In the genomic region with DNA sequence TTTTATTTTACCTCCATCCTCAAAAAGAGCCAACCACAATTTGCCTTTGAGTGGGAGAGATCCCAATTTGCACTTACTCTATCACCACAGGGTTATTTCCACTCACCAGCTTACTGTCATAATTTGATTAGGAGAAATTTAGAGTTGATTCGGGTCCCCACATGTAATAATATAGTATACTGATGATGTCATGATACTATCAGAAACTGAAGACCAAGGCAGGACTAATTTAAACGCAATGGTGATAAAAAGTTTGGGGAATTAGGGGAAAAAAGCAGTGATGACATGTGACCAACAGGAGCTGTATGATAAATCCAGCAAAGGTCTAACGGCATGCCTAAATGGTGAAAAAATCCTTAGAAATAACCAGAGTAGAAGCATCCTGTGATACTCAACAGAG, we compare ENCODE assay signal across 32 cellular contexts.
"Had no signal": no experiment of that assay in that cellular context is flagged by ENCODE, and none has a peak within 500 bp of the region (broad histone marks: within the 10 kb centered on the region; RNA-seq: fewer than 3 reads in every experiment).

No MANE protein-coding gene starts in this region.

- H3K27ac ChIP-seq: ascending aorta, WERI-Rb-1 had no signal

- FAIRE-seq: TTC549 had no signal

- H3K4me3 ChIP-seq: ascending aorta, cardiac muscle cell had no signal

- ATAC-seq: activated CD4-positive, alpha-beta T cell treated with anti-CD3 and anti-CD28 coated beads for 36 hours; activated CD4-positive, CD25-positive, alpha-beta regulatory T cell treated with anti-CD3 and anti-CD28 coated beads, Interleukin-2, amount 50 U/mL, for 24 hours; activated CD8-positive, alpha-beta memory T cell treated with anti-CD3 and anti-CD28 coated beads, Interleukin-2, amount 10 ng/mL, durations not matched to agents 7 days and 5 days; activated CD8-positive, alpha-beta T cell treated with anti-CD3 and anti-CD28 coated beads, Interleukin-2, amount 10 ng/mL, durations not matched to agents 7 days and 5 days; activated naive CD8-positive, alpha-beta T cell treated with anti-CD3 and anti-CD28 coated beads, Interleukin-2, amount 50 U/mL, for 24 hours; WTC11 had no signal

- H3K27me3 ChIP-seq: ascending aorta, cardiac muscle cell had no signal

- H3K9me3 ChIP-seq: ascending aorta had no signal

- DNase-seq: activated CD4-positive, alpha-beta memory T cell treated with anti-CD3 and anti-CD28 coated beads, Interleukin-2, amount 10 ng/mL, durations not matched to agents 7 days and 5 days; activated CD4-positive, alpha-beta T cell treated with anti-CD3 and anti-CD28 coated beads for 1 hour; activated CD4-positive, alpha-beta T cell treated with anti-CD3 and anti-CD28 coated beads for 36 hours; activated CD4-positive, alpha-beta T cell treated with anti-CD3 and anti-CD28 coated beads for 48 hours; activated CD4-positive, alpha-beta T cell treated with anti-CD3 and anti-CD28 coated beads, Interleukin-2, amount 10 ng/mL, durations not matched to agents 7 days and 5 days; activated CD4-positive, alpha-beta T cell treated with anti-CD3 and anti-CD28 coated beads, Interleukin-2, amount 50 U/mL, for 48 hours; activated CD4-positive, CD25-positive, alpha-beta regulatory T cell; activated CD8-positive, alpha-beta memory T cell treated with anti-CD3 and anti-CD28 coated beads for 24 hours; activated CD8-positive, alpha-beta memory T cell treated with anti-CD3 and anti-CD28 coated beads, Interleukin-2, amount 10 ng/mL, durations not matched to agents 7 days and 5 days; activated CD8-positive, alpha-beta memory T cell treated with anti-CD3 and anti-CD28 coated beads, Interleukin-2, amount 50 U/mL, for 48 hours; activated CD8-positive, alpha-beta T cell treated with anti-CD3 and anti-CD28 coated beads, Interleukin-2, amount 10 ng/mL, durations not matched to agents 7 days and 5 days; activated effector memory CD4-positive, alpha-beta T cell treated with Interleukin-2 at 50 U/mL for 16 hours; activated gamma-delta T cell; activated naive CD4-positive, alpha-beta T cell treated with anti-CD3 and anti-CD28 coated beads, Interleukin-2, amount 10 ng/mL, durations not matched to agents 7 days and 5 days; activated naive CD4-positive, alpha-beta T cell treated with Interleukin-2 at 50 U/mL for 16 hours; activated naive CD8-positive, alpha-beta T cell treated with anti-CD3 and anti-CD28 coated beads, Interleukin-2, amount 10 ng/mL, durations not matched to agents 7 days and 5 days; activated naive CD8-positive, alpha-beta T cell treated with anti-CD3 and anti-CD28 coated beads, Interleukin-2, amount 50 U/mL, for 24 hours; activated T-cell treated with anti-CD3 and anti-CD28 coated beads, Interleukin-2, amount 50 U/mL, for 24 hours; activated T-cell treated with anti-CD3 and anti-CD28 coated beads, Interleukin-2, amount 50 U/mL, for 48 hours; amygdala; anterior cingulate cortex; caudate nucleus; cerebellar nuclear complex; T-helper 1 cell; T-helper 2 cell; T-helper 9 cell; WERI-Rb-1 had no signal

- H3K4me1 ChIP-seq: ascending aorta had no signal
